Comparison of ENCODE assay signal across 1 cellular context in the genomic region with DNA sequence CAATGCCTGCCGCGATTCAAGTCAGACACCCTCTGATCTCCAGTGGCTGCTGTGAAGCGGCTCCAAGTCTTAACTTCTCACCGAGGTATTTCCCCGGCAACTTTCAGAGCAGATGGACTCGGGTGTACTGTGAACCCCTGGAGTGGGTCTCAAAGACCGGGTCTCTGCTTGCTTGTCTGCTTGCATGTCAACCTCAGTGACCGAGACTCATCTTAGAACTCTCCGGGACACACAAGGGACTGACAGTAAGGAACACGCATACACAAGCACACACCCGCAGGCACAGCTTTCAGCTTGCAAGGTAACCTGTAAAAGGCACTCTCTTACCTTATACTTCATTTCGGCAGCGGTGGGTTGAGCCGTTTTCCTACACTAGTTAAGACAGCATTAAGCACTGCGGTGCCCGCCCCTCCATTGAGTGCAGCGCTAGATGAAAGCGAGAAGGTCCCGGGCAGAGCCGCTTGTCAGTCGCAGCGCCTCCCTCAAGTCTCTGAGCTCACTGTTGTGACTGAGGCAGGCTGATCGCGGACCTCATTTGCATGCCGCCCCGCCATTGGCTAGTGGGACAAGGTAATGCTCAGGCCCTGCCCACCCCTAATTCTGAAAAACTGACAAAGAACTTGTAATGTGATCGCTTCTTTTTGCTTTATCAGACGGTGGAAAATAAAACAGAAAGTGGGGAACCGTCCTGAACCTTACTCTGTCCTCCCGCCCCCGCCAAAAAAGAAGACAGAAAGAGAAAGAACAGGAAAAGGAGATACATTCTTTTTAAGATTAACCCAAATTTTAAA.
A peak's percentile ranks its signal among the peaks of the same experiment; 100 is the strongest.
TF ChIP-seq lines count a peak whose summit lies in the region.

A gene with protein sequence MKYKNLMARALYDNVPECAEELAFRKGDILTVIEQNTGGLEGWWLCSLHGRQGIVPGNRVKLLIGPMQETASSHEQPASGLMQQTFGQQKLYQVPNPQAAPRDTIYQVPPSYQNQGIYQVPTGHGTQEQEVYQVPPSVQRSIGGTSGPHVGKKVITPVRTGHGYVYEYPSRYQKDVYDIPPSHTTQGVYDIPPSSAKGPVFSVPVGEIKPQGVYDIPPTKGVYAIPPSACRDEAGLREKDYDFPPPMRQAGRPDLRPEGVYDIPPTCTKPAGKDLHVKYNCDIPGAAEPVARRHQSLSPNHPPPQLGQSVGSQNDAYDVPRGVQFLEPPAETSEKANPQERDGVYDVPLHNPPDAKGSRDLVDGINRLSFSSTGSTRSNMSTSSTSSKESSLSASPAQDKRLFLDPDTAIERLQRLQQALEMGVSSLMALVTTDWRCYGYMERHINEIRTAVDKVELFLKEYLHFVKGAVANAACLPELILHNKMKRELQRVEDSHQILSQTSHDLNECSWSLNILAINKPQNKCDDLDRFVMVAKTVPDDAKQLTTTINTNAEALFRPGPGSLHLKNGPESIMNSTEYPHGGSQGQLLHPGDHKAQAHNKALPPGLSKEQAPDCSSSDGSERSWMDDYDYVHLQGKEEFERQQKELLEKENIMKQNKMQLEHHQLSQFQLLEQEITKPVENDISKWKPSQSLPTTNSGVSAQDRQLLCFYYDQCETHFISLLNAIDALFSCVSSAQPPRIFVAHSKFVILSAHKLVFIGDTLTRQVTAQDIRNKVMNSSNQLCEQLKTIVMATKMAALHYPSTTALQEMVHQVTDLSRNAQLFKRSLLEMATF (minus strand): TSS at position 492 of the 791 bp plus-strand sequence. CDS start 153 bp downstream, at position 339.

TF ChIP-seq in HepG2, 621 proteins besides CTCF, POLR2A, EP300 and RAD21 (continued from another document and continues in another):
- TF ChIP-seq TRIM24 (CRISPR knock-in tag; IDR thresholded peaks at IDR 0.05) (no peak), ZNF792 (CRISPR knock-in tag; IDR thresholded peaks at IDR 0.05) (no peak; the same call in 1 of the 2 replicates), NFE2 (CRISPR knock-in tag; IDR thresholded peaks at IDR 0.05) (no peak), ZNF124 (CRISPR knock-in tag; IDR thresholded peaks at IDR 0.05) (peak; percentile 59; the same call in 1 of the 2 replicates), ZNF773 (CRISPR knock-in tag; IDR thresholded peaks at IDR 0.05; ENCODE audit: borderline replicate concordance) (0 out of 2 replicates have a peak, but pooled peaks have one; percentile 40), DMAP1 (CRISPR knock-in tag; IDR thresholded peaks at IDR 0.05) (peak; percentile 39; the same call in 1 of the 2 replicates), THYN1 (CRISPR knock-in tag; IDR thresholded peaks at IDR 0.05; ENCODE audit: borderline replicate concordance, low read depth) (0 out of 2 replicates have a peak, but pooled peaks have one; percentile 6), ARNT (IDR thresholded peaks at IDR 0.05) (no peak), ZFP62 (CRISPR knock-in tag; IDR thresholded peaks at IDR 0.05) (no peak), ZBTB42 (CRISPR knock-in tag; IDR thresholded peaks at IDR 0.05) (no peak), SOX13 (IDR thresholded peaks at IDR 0.05) (0 out of 2 replicates have a peak, but pooled peaks have one; percentile 23), SOX13 (CRISPR knock-in tag; conservative IDR thresholded peaks at IDR 0.05 in 1 of 2, IDR thresholded peaks at IDR 0.05 in 1 of 2) (peak in 1 of 2 experiments; percentile 54; a peak in 1 of 4 replicates), SSRP1 (CRISPR knock-in tag; IDR thresholded peaks at IDR 0.05) (0 out of 2 replicates have a peak, but pooled peaks have one; percentile 53), MBD4 (IDR thresholded peaks at IDR 0.05; ENCODE audit: borderline replicate concordance, low read length) (no peak), ZNF670 (CRISPR knock-in tag; IDR thresholded peaks at IDR 0.05; ENCODE audit: borderline replicate concordance) (no peak), TCF7 (IDR thresholded peaks at IDR 0.05; ENCODE audit: low read depth) (peak; percentile 30), MAFF (IDR thresholded peaks at IDR 0.05; ENCODE audit: low read depth, low read length) (0 out of 2 replicates have a peak, but pooled peaks have one; percentile 9), ISX (CRISPR knock-in tag; conservative IDR thresholded peaks at IDR 0.05) (no peak), ZNF253 (CRISPR knock-in tag; IDR thresholded peaks at IDR 0.05; ENCODE audit: borderline replicate concordance) (no peak), ZNF547 (CRISPR knock-in tag; IDR thresholded peaks at IDR 0.05) (no peak; the same call in 1 of the 2 replicates), ZNF569 (CRISPR knock-in tag; IDR thresholded peaks at IDR 0.05; ENCODE audit: borderline replicate concordance) (no peak), PHF21A (CRISPR knock-in tag; IDR thresholded peaks at IDR 0.05) (peak; percentile 12; the same call in 1 of the 2 replicates), PAWR (CRISPR knock-in tag; IDR thresholded peaks at IDR 0.05; ENCODE audit: borderline replicate concordance) (no peak), ONECUT2 (CRISPR knock-in tag; IDR thresholded peaks at IDR 0.05) (no peak), NBN (conservative IDR thresholded peaks at IDR 0.05) (no peak), JUND (CRISPR knock-in tag; IDR thresholded peaks at IDR 0.05) (no peak; the same call in 1 of the 2 replicates)
- TF ChIP-seq, protein P1, sequence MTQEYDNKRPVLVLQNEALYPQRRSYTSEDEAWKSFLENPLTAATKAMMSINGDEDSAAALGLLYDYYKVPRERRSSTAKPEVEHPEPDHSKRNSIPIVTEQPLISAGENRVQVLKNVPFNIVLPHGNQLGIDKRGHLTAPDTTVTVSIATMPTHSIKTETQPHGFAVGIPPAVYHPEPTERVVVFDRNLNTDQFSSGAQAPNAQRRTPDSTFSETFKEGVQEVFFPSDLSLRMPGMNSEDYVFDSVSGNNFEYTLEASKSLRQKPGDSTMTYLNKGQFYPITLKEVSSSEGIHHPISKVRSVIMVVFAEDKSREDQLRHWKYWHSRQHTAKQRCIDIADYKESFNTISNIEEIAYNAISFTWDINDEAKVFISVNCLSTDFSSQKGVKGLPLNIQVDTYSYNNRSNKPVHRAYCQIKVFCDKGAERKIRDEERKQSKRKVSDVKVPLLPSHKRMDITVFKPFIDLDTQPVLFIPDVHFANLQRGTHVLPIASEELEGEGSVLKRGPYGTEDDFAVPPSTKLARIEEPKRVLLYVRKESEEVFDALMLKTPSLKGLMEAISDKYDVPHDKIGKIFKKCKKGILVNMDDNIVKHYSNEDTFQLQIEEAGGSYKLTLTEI (CRISPR knock-in tag; conservative IDR thresholded peaks at IDR 0.05): no peak
- TF ChIP-seq, protein P2, sequence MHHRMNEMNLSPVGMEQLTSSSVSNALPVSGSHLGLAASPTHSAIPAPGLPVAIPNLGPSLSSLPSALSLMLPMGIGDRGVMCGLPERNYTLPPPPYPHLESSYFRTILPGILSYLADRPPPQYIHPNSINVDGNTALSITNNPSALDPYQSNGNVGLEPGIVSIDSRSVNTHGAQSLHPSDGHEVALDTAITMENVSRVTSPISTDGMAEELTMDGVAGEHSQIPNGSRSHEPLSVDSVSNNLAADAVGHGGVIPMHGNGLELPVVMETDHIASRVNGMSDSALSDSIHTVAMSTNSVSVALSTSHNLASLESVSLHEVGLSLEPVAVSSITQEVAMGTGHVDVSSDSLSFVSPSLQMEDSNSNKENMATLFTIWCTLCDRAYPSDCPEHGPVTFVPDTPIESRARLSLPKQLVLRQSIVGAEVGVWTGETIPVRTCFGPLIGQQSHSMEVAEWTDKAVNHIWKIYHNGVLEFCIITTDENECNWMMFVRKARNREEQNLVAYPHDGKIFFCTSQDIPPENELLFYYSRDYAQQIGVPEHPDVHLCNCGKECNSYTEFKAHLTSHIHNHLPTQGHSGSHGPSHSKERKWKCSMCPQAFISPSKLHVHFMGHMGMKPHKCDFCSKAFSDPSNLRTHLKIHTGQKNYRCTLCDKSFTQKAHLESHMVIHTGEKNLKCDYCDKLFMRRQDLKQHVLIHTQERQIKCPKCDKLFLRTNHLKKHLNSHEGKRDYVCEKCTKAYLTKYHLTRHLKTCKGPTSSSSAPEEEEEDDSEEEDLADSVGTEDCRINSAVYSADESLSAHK (CRISPR knock-in tag; IDR thresholded peaks at IDR 0.05; ENCODE audit: borderline replicate concordance): peak; percentile 40; the same call in 1 of the 2 replicates
- TF ChIP-seq, protein P3, sequence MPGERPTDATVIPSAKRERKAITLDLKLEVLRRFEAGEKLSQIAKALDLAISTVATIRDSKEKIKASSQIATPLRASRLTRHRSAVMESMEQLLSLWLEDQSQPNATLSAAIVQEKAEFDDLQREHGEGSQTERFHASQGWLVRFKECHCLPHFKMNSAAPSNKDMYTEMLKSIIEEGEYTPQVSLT (CRISPR knock-in tag; IDR thresholded peaks at IDR 0.05; ENCODE audit: borderline replicate concordance, low read depth): no peak
- TF ChIP-seq, protein P4, sequence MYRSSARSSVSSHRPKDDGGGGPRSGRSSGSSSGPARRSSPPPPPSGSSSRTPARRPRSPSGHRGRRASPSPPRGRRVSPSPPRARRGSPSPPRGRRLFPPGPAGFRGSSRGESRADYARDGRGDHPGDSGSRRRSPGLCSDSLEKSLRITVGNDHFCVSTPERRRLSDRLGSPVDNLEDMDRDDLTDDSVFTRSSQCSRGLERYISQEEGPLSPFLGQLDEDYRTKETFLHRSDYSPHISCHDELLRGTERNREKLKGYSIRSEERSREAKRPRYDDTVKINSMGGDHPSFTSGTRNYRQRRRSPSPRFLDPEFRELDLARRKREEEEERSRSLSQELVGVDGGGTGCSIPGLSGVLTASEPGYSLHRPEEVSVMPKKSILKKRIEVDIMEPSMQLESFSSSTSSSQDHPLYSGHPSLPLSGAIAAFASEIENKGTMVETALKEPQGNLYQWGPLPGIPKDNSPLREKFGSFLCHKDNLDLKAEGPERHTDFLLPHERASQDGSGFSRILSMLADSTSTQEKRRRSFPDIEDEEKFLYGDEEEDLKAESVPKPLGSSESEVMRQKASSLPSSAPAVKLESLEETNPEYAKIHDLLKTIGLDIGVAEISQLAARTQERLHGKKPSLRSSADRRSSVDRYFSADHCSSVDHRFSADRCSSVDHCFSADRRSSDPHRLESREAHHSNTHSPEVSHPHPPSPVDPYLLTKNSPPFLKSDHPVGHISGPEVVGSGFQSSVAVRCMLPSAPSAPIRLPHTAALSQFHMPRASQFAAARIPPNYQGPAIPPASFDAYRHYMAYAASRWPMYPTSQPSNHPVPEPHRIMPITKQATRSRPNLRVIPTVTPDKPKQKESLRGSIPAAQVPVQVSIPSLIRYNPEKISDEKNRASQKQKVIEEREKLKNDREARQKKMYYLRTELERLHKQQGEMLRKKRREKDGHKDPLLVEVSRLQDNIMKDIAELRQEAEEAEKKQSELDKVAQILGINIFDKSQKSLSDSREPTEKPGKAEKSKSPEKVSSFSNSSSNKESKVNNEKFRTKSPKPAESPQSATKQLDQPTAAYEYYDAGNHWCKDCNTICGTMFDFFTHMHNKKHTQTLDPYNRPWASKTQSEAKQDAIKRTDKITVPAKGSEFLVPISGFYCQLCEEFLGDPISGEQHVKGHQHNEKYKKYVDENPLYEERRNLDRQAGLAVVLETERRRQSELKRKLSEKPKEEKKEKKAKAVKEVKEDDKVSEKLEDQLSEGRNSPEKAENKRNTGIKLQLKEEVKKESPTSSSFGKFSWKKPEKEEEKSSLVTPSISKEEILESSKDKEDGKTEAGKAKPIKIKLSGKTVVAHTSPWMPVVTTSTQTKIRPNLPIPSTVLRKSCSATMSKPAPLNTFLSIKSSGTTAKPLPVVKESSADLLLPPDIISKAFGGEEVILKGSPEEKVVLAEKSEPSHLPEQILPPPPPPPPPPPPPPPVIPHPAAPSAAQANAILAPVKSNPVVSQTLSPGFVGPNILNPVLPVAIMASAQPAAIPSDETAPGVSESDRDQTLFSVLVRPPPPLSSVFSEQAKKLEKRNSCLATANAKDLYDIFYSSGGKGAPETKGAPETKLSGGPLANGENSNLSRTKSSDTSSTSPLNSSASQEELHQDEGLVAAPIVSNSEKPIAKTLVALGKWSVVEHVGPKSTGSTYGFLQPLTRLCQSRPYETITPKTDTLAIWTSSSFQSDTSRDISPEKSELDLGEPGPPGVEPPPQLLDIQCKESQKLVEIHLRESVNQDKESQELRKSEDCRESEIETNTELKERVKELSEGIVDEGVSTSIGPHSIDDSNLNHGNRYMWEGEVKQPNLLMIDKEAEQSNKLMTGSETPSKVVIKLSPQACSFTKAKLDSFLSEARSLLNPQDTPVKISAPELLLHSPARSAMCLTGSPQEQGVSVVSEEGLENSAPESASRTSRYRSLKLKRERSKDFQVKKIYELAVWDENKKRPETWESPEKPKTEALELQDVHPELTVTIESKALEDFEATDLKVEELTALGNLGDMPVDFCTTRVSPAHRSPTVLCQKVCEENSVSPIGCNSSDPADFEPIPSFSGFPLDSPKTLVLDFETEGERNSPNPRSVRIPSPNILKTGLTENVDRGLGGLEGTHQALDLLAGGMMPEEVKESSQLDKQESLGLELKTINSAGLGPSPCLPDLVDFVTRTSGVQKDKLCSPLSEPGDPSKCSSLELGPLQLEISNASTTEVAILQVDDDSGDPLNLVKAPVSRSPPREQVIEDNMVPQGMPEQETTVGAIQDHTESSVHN (CRISPR knock-in tag; IDR thresholded peaks at IDR 0.05): no peak
- TF ChIP-seq, protein P5, sequence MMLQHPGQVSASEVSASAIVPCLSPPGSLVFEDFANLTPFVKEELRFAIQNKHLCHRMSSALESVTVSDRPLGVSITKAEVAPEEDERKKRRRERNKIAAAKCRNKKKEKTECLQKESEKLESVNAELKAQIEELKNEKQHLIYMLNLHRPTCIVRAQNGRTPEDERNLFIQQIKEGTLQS (CRISPR knock-in tag; IDR thresholded peaks at IDR 0.05): no peak
- TF ChIP-seq, protein P6, sequence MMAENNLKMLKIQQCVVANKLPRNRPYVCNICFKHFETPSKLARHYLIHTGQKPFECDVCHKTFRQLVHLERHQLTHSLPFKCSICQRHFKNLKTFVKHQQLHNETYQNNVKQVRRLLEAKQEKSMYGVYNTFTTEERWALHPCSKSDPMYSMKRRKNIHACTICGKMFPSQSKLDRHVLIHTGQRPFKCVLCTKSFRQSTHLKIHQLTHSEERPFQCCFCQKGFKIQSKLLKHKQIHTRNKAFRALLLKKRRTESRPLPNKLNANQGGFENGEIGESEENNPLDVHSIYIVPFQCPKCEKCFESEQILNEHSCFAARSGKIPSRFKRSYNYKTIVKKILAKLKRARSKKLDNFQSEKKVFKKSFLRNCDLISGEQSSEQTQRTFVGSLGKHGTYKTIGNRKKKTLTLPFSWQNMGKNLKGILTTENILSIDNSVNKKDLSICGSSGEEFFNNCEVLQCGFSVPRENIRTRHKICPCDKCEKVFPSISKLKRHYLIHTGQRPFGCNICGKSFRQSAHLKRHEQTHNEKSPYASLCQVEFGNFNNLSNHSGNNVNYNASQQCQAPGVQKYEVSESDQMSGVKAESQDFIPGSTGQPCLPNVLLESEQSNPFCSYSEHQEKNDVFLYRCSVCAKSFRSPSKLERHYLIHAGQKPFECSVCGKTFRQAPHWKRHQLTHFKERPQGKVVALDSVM (CRISPR knock-in tag; IDR thresholded peaks at IDR 0.05): 0 out of 2 replicates have a peak, but pooled peaks have one; percentile 27
- TF ChIP-seq, protein P7, sequence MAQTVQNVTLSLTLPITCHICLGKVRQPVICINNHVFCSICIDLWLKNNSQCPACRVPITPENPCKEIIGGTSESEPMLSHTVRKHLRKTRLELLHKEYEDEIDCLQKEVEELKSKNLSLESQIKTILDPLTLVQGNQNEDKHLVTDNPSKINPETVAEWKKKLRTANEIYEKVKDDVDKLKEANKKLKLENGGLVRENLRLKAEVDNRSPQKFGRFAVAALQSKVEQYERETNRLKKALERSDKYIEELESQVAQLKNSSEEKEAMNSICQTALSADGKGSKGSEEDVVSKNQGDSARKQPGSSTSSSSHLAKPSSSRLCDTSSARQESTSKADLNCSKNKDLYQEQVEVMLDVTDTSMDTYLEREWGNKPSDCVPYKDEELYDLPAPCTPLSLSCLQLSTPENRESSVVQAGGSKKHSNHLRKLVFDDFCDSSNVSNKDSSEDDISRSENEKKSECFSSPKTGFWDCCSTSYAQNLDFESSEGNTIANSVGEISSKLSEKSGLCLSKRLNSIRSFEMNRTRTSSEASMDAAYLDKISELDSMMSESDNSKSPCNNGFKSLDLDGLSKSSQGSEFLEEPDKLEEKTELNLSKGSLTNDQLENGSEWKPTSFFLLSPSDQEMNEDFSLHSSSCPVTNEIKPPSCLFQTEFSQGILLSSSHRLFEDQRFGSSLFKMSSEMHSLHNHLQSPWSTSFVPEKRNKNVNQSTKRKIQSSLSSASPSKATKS (CRISPR knock-in tag; IDR thresholded peaks at IDR 0.05): no peak
